Comparison of ENCODE assay signal across 8 cellular contexts in genomic region chr21:38768385-38769071, GRCh38. TPM values are rescaled to one million over a fixed set of nuclear protein-coding genes. Genes with fewer than 3 reads are reported as not detected.
DNase-seq lines count a peak whose midpoint lies in the region; ATAC-seq and TF ChIP-seq lines count a peak whose summit lies in the region.

No MANE protein-coding gene starts in this region.

- ATAC-seq in HG03565 (IDR thresholded peaks at IDR 0.05; ENCODE audit: unreplicated experiment): no peak

- no peaks in the 10 kb centered on the region for H3K27me3 ChIP-seq in GM06990 (replicated peaks; ENCODE audit: control insufficient read depth, insufficient read depth, low read length)

- TF ChIP-seq CTCF in GM06990 (IDR thresholded peaks at IDR 0.05; ENCODE audit: insufficient read depth, low read length, poor library complexity, severe bottlenecking): no peak

- peak overlapping the region; percentile 54 for H3K27ac ChIP-seq in epithelial cell of prostate

- H3K4me3 ChIP-seq in GM06990 (replicated peaks; ENCODE audit: low read depth, low read length): no peak overlapping the region

- DNase-seq in GM06990 (ENCODE audit: extremely low read depth, insufficient read length) (peak; percentile 14), epithelial cell of prostate (ENCODE audit: low read depth, low spot score) (peak; percentile 59), AML-193 (lab: John Stamatoyannopoulos, UW) (no peak), mucosa of gallbladder (ENCODE audit: low spot score) (no peak), amygdala (lab: John Stamatoyannopoulos, UW) (no peak)
- DNase-seq in activated CD4-positive, alpha-beta T cell treated with anti-CD3 and anti-CD28 coated beads for 48 hours: peak; percentile 82
- DNase-seq in stimulated activated CD4-positive, alpha-beta T cell treated with anti-CD3 and anti-CD28 coated beads, TNF-alpha, amount 100 ng/mL, for 24 hours (ENCODE audit: low read depth in 3 of 3): peak; percentile 49 to 72 (median 55)

- no peaks in the 10 kb centered on the region for H3K36me3 ChIP-seq in GM06990 (ENCODE audit: control insufficient read depth, insufficient read depth, low read length)

RNA-seq across cellular contexts. Expression of gene ETS2, which starts 37.2 kb away (rescaled TPM):
- total RNA-seq in mucosa of gallbladder: 93.5 TPM

Comparison
In these comparisons a context has a peak if more than half of its experiments do, and no peak if none do; other contexts are left out.
1. DNase-seq: peak in GM06990 (single experiment), activated CD4-positive, alpha-beta T cell treated with anti-CD3 and anti-CD28 coated beads for 48 hours (single experiment), epithelial cell of prostate (single experiment) and stimulated activated CD4-positive, alpha-beta T cell treated with anti-CD3 and anti-CD28 coated beads, TNF-alpha, amount 100 ng/mL, for 24 hours (3 of 3); none in AML-193 (0 of 2), mucosa of gallbladder (single experiment) and amygdala (0 of 56).